In the genomic region with DNA sequence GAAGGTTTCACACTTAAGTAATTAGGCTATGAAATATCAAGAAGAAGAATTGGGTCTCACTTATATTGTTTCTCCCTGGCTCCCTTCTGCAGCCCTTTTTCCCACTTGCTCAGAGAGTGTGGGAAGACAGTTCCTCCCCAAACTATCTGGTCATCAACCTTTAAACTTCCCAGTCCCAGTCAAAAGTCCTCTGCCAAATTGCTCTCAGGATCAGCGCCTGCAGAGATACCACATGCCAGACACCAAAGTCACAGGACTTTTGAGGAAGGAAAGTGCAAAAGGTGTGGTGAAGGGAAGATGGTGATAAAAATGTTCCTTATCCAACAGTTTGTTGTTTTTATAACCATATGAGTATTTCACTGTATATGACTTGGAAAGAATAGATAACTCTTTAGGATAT, we compare ENCODE assay signal across 1 cellular context.
TF ChIP-seq lines count a peak whose summit lies in the region.

No MANE protein-coding gene starts in this region.

TF ChIP-seq in GM23338, 12 proteins besides CTCF, POLR2A, EP300 and RAD21:
- TF ChIP-seq, protein P1, sequence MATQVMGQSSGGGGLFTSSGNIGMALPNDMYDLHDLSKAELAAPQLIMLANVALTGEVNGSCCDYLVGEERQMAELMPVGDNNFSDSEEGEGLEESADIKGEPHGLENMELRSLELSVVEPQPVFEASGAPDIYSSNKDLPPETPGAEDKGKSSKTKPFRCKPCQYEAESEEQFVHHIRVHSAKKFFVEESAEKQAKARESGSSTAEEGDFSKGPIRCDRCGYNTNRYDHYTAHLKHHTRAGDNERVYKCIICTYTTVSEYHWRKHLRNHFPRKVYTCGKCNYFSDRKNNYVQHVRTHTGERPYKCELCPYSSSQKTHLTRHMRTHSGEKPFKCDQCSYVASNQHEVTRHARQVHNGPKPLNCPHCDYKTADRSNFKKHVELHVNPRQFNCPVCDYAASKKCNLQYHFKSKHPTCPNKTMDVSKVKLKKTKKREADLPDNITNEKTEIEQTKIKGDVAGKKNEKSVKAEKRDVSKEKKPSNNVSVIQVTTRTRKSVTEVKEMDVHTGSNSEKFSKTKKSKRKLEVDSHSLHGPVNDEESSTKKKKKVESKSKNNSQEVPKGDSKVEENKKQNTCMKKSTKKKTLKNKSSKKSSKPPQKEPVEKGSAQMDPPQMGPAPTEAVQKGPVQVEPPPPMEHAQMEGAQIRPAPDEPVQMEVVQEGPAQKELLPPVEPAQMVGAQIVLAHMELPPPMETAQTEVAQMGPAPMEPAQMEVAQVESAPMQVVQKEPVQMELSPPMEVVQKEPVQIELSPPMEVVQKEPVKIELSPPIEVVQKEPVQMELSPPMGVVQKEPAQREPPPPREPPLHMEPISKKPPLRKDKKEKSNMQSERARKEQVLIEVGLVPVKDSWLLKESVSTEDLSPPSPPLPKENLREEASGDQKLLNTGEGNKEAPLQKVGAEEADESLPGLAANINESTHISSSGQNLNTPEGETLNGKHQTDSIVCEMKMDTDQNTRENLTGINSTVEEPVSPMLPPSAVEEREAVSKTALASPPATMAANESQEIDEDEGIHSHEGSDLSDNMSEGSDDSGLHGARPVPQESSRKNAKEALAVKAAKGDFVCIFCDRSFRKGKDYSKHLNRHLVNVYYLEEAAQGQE (IDR thresholded peaks at IDR 0.05; ENCODE audit: unreplicated experiment): no peak
- TF ChIP-seq NANOG (IDR thresholded peaks at IDR 0.05; ENCODE audit: borderline replicate concordance) (no peak), STAT1 (IDR thresholded peaks at IDR 0.05; ENCODE audit: unreplicated experiment) (no peak), CREB1 (CRISPR knock-in tag; IDR thresholded peaks at IDR 0.05; ENCODE audit: low read depth) (no peak), JUNB (IDR thresholded peaks at IDR 0.05; ENCODE audit: unreplicated experiment) (no peak)
